In the genomic region with DNA sequence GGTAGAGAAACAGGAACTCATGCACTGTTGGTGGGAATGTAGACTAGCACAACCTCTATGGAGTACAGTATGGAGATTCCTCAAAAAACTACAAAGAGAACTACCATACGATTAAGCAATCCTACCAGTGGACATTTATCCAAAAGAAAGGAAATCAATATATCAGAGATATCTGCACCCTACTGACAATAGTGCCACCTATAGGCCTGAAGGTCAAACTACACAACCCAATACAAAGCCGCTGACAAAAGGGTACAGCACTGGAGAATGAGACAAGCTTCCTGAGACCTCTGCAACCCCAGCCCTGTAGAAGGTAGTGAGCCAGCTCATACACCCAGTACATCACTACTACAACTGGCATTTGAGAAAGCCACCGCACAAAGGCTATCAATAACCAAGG, we compare ENCODE assay signal across 9 cellular contexts.
DNase-seq lines count a peak whose midpoint lies in the region; ATAC-seq and TF ChIP-seq lines count a peak whose summit lies in the region.
"Had no signal": no experiment of that assay in that cellular context is flagged by ENCODE, and none has a peak within 500 bp of the region (broad histone marks: within the 10 kb centered on the region; RNA-seq: fewer than 3 reads in every experiment).

No MANE protein-coding gene starts in this region.

- no peaks in the 10 kb centered on the region for H3F3A ChIP-seq in GM23248 (ENCODE audit: insufficient read depth)

- WGBS in thyroid gland, 2 donors, result 87 to 88% methylated on average over 3 of the region's 3 CpGs
- WGBS in GM23248 (ENCODE audit: low coverage in 1 of 2, low lambda C conversion rate in 2 of 2, missing lambda C conversion rate in 2 of 2), 2 experiments, result 79 to 80% methylated on average over 3 of the region's 3 CpGs

- TF ChIP-seq POLR2A in thyroid gland (IDR thresholded peaks at IDR 0.05), result no peak

- no peak overlapping the region for H2AFZ ChIP-seq in GM23248

- H3K9ac ChIP-seq in GM23248, result no peak overlapping the region

- ATAC-seq in left lobe of liver, result peak; percentile 22
- ATAC-seq in GM21825 (IDR thresholded peaks at IDR 0.05; ENCODE audit: unreplicated experiment), result no peak
- ATAC-seq in HG02885 (IDR thresholded peaks at IDR 0.05; ENCODE audit: poor library complexity, unreplicated experiment), result no peak

- no peak overlapping the region for H3K4me3 ChIP-seq in H7 (ENCODE audit: insufficient read depth, low read depth, low read length)
- no peak overlapping the region for H3K4me3 ChIP-seq in thyroid gland (replicated peaks in 1 of 3)
- H3K4me3 ChIP-seq in GM23248, result no peak overlapping the region

- DNase-seq in CD1c-positive myeloid dendritic cell (ENCODE audit: extremely low spot score) (peak; percentile 24), H7 (peak; percentile 35), left lobe of liver (ENCODE audit: low spot score) (no peak), thyroid gland (no peak), GM23248 (no peak)
- DNase-seq: NCI-H226 had no signal

- TF ChIP-seq CTCF in VCaP (conservative IDR thresholded peaks at IDR 0.05) (peak; percentile 31; the same call in 1 of the 2 replicates), thyroid gland (IDR thresholded peaks at IDR 0.05) (peak in 2 of 6 experiments; percentile 19 to 28)

- no peaks in the 10 kb centered on the region for H3K36me3 ChIP-seq in H7 (replicated peaks; ENCODE audit: control insufficient read depth, insufficient read depth, low read length)
- H3K36me3 ChIP-seq in thyroid gland, result no peaks in the 10 kb centered on the region
- H3K36me3 ChIP-seq in GM23248 (ENCODE audit: low read depth), result no peaks in the 10 kb centered on the region

- H3K9me2 ChIP-seq in GM23248 (ENCODE audit: insufficient read depth), result no peaks in the 10 kb centered on the region

- H3K4me2 ChIP-seq in GM23248 (ENCODE audit: unreplicated experiment), result no peak overlapping the region

- H3K27ac ChIP-seq in VCaP, result no peak overlapping the region
- no peak overlapping the region for H3K27ac ChIP-seq in thyroid gland
- H3K27ac ChIP-seq in GM23248, result no peak overlapping the region

- no peaks in the 10 kb centered on the region for H3K27me3 ChIP-seq in H7 (ENCODE audit: control insufficient read depth, insufficient read depth, low read length)
- no peaks in the 10 kb centered on the region for H3K27me3 ChIP-seq in thyroid gland
- no peaks in the 10 kb centered on the region for H3K27me3 ChIP-seq in GM23248 (replicated peaks; ENCODE audit: insufficient read depth)

- in situ Hi-C loops in GM23248 (cut with MboI), result no loop called here

- H3K4me1 ChIP-seq in thyroid gland, result peaks cover 0 to 2% of the 10 kb centered on the region in 2 donors
- H3K4me1 ChIP-seq in GM23248 (ENCODE audit: insufficient read depth), result no peaks in the 10 kb centered on the region

- intact Hi-C loops in thyroid gland (cut with DNase I), result no loop called here

- no peaks in the 10 kb centered on the region for H4K20me1 ChIP-seq in GM23248 (ENCODE audit: insufficient read depth)

- H3K9me3 ChIP-seq in thyroid gland (no peaks in the 10 kb centered on the region), GM23248 (ENCODE audit: low read depth) (no peaks in the 10 kb centered on the region)

- no peaks in the 10 kb centered on the region for H3K79me2 ChIP-seq in GM23248 (ENCODE audit: insufficient read depth)

Comparison
In these comparisons a context has a peak if more than half of its experiments do, and no peak if none do; other contexts are left out.
1. DNase-seq: peak in CD1c-positive myeloid dendritic cell (single experiment) and H7 (single experiment); none in left lobe of liver (single experiment), thyroid gland (0 of 2) and GM23248 (single experiment).